ENCODE assay signal across 12 cellular contexts in genomic region chrX:135489542-135489941, GRCh38. TPM values are rescaled to one million over a fixed set of nuclear protein-coding genes. Genes with fewer than 3 reads are reported as not detected.
DNase-seq lines count a peak whose midpoint lies in the region; ATAC-seq, FAIRE-seq and TF ChIP-seq lines count a peak whose summit lies in the region.
"Had no signal": no experiment of that assay in that cellular context is flagged by ENCODE, and none has a peak within 500 bp of the region (broad histone marks: within the 10 kb centered on the region; RNA-seq: fewer than 3 reads in every experiment).

No MANE protein-coding gene starts in this region.

- H3K36me3 Mint-ChIP-seq in naive B cell (no peaks in the 10 kb centered on the region), HFFc6 (ENCODE audit: low read depth) (no peaks in the 10 kb centered on the region)

- H3K9me3 Mint-ChIP-seq in naive B cell (no peaks in the 10 kb centered on the region), HFFc6 (no peaks in the 10 kb centered on the region)
- H3K9me3 Mint-ChIP-seq in stimulated activated naive CD8-positive, alpha-beta T cell treated with anti-CD3 and anti-CD28 coated beads, Interleukin-15, amount 100 ng/mL, for 72 hours: no peaks in the 10 kb centered on the region

- DNase-seq in GM19239 (ENCODE audit: insufficient read length, low spot score) (peak; percentile 19), naive B cell (peak; percentile 15), foreskin fibroblast (no peak), HFFc6 (no peak), DMS53 treated with DMSO at 0.1 percent for 48 hours (lab: John Stamatoyannopoulos, UW; ENCODE audit: unreplicated experiment) (no peak)
- no peak for DNase-seq in stimulated activated naive CD8-positive, alpha-beta T cell treated with anti-CD3 and anti-CD28 coated beads, Interleukin-15, amount 100 ng/mL, for 72 hours
- DNase-seq: activated naive CD4-positive, alpha-beta T cell treated with Interleukin-2 at 50 U/mL for 16 hours; WERI-Rb-1 had no signal

- ATAC-seq in HG02610 (IDR thresholded peaks at IDR 0.05; ENCODE audit: unreplicated experiment) (peak; percentile 84), HG03432 (IDR thresholded peaks at IDR 0.05; ENCODE audit: unreplicated experiment) (peak; percentile 91), naive B cell (ENCODE audit: low read depth in 2 of 2) (peak; percentile 72 to 84)
- no peak for ATAC-seq in stimulated activated naive CD8-positive, alpha-beta T cell treated with anti-CD3 and anti-CD28 coated beads, Interleukin-15, amount 100 ng/mL, for 72 hours

- no peak overlapping the region for H3K4me3 ChIP-seq in foreskin fibroblast (ENCODE audit: low read depth in 1 of 2, low read length in 2 of 2)
- H3K4me3 ChIP-seq: HAP-1, skin epidermis had no signal

- TF ChIP-seq CTCF in foreskin fibroblast (IDR thresholded peaks at IDR 0.05; ENCODE audit: low read depth, low read length): no peak
- TF ChIP-seq CTCF in HFFc6 (IDR thresholded peaks at IDR 0.05): no peak

- H3K4me1 Mint-ChIP-seq in naive B cell: peaks cover 0 to 7% (median 5%) of the 10 kb centered on the region in 3 donors
- H3K4me1 Mint-ChIP-seq in HFFc6 (ENCODE audit: low read depth): no peaks in the 10 kb centered on the region
- H3K4me1 Mint-ChIP-seq in stimulated activated naive CD8-positive, alpha-beta T cell treated with anti-CD3 and anti-CD28 coated beads, Interleukin-15, amount 100 ng/mL, for 72 hours: no peaks in the 10 kb centered on the region

- H3K27me3 Mint-ChIP-seq in naive B cell (peaks cover 0 to 5% (median 0%) of the 10 kb centered on the region in 3 donors), HFFc6 (ENCODE audit: insufficient read depth) (peaks cover 1% of the 10 kb centered on the region; the same call in 1 of the 2 replicates)
- no peaks in the 10 kb centered on the region for H3K27me3 Mint-ChIP-seq in stimulated activated naive CD8-positive, alpha-beta T cell treated with anti-CD3 and anti-CD28 coated beads, Interleukin-15, amount 100 ng/mL, for 72 hours

- H3K27ac Mint-ChIP-seq in naive B cell (no peak overlapping the region), HFFc6 (no peak overlapping the region)
- no peak overlapping the region for H3K27ac Mint-ChIP-seq in stimulated activated naive CD8-positive, alpha-beta T cell treated with anti-CD3 and anti-CD28 coated beads, Interleukin-15, amount 100 ng/mL, for 72 hours

- peak; percentile 92 for FAIRE-seq in GM19239 (lab: Jason Lieb, UNC)

- H3K4me3 Mint-ChIP-seq in naive B cell (no peak overlapping the region), HFFc6 (no peak overlapping the region)
- no peak overlapping the region for H3K4me3 Mint-ChIP-seq in stimulated activated naive CD8-positive, alpha-beta T cell treated with anti-CD3 and anti-CD28 coated beads, Interleukin-15, amount 100 ng/mL, for 72 hours

RNA-seq across cellular contexts. Expression of gene INTS6L, which starts 30.9 kb away (rescaled TPM):
- 1 to 10 TPM; 4.7 to 8.1 (median 6.2) TPM for polyA plus RNA-seq in naive B cell (ENCODE audit: low read depth in 6 of 6)
- total RNA-seq in HFFc6 (2021; fragmentation: NEBNext Ultra II Directional; extraction: Animal tissue kit (Norgen Biotek cat#: 25700)): 1 to 10 TPM; 1.3 to 2.0 (median 1.8) TPM

Comparison
In these comparisons a context has a peak if more than half of its experiments do, and no peak if none do; other contexts are left out.
1. DNase-seq: peak in GM19239 (single experiment) and naive B cell (single experiment); none in foreskin fibroblast (0 of 2), HFFc6 (single experiment), stimulated activated naive CD8-positive, alpha-beta T cell treated with anti-CD3 and anti-CD28 coated beads, Interleukin-15, amount 100 ng/mL, for 72 hours (0 of 2) and DMS53 treated with DMSO at 0.1 percent for 48 hours (single experiment).